In genomic region chr17:57256708-57257112, GRCh38 we compare ENCODE assay signal across 8 cellular contexts. TPM values are rescaled to one million over a fixed set of nuclear protein-coding genes. Genes with fewer than 3 reads are reported as not detected.
DNase-seq lines count a peak whose midpoint lies in the region; ATAC-seq lines count a peak whose summit lies in the region.

No MANE protein-coding gene starts in this region.

- DNase-seq in NCI-H69 (lab: John Stamatoyannopoulos, UW), result peak; percentile 79
- peak; percentile 70 for DNase-seq in activated naive CD4-positive, alpha-beta T cell treated with anti-CD3 and anti-CD28 coated beads, Interleukin-2, amount 10 ng/mL, durations not matched to agents 7 days and 5 days
- DNase-seq in Right ventricle myocardium superior, result no peak
- no peak for DNase-seq in NK-92 treated with Interleukin-12 subunit alpha and Interleukin-12 subunit beta, amount 100 ng/mL, for 24 hours (lab: John Stamatoyannopoulos, UW)

- ATAC-seq in GM21717 (IDR thresholded peaks at IDR 0.05; ENCODE audit: unreplicated experiment) (peak; percentile 3), Right ventricle myocardium superior (ENCODE audit: poor library complexity) (peak; percentile 20), GM18868 (IDR thresholded peaks at IDR 0.05; ENCODE audit: unreplicated experiment) (no peak)

- H3K4me2 ChIP-seq in BLaER1 treated with 17β-estradiol and CSF1 and Interleukin-3, amounts not matched to agents 10 nM and 100 nM, result peak overlapping the region in 4 of 11 experiments; percentile 91 to 97 (median 96); a peak in 2 of 22 replicates

- CTCF ChIA-PET in activated naive CD4-positive, alpha-beta T cell treated with anti-CD3 and anti-CD28 coated beads, Interleukin-2, amount 10 ng/mL, durations not matched to agents 7 days and 5 days (lab: Charles Lee), result interaction anchor here (1.1 to 2.9 kb wide), 2 partner anchors 13 to 242 kb away, joined by 3 to 15 read pairs; no protein-coding TSS in a partner anchor

- intact Hi-C loops in Right ventricle myocardium superior (cut with DNase I), result loop anchor here (10.0 kb wide), 1 partner anchor 188 kb away; no protein-coding TSS in a partner anchor

- H3K4me3 ChIP-seq in BLaER1 treated with 17β-estradiol and CSF1 and Interleukin-3, amounts not matched to agents 10 nM and 100 nM, result peak overlapping the region; percentile 65 to 81 (median 76)
- peak overlapping the region; percentile 83 for H3K4me3 ChIP-seq in rectal smooth muscle tissue (ENCODE audit: low read length)

- H3K4me3 Mint-ChIP-seq in activated naive CD4-positive, alpha-beta T cell treated with anti-CD3 and anti-CD28 coated beads, Interleukin-2, amount 10 ng/mL, durations not matched to agents 7 days and 5 days, result peak overlapping the region; percentile 94

- peaks cover 0 to 2% (median 0%) of the 10 kb centered on the region in 11 experiments; a peak in 3 of 22 replicates for H3K9me3 ChIP-seq in BLaER1 treated with 17β-estradiol and CSF1 and Interleukin-3, amounts not matched to agents 10 nM and 100 nM (replicated peaks in 1 of 11)

- peaks cover 35% of the 10 kb centered on the region for H3K36me3 Mint-ChIP-seq in activated naive CD4-positive, alpha-beta T cell treated with anti-CD3 and anti-CD28 coated beads, Interleukin-2, amount 10 ng/mL, durations not matched to agents 7 days and 5 days

- peaks cover 0 to 26% (median 3%) of the 10 kb centered on the region in 11 experiments; a peak in 7 of 22 replicates for H4K20me1 ChIP-seq in BLaER1 treated with 17β-estradiol and CSF1 and Interleukin-3, amounts not matched to agents 10 nM and 100 nM

- H3K36me3 ChIP-seq in BLaER1 treated with 17β-estradiol and CSF1 and Interleukin-3, amounts not matched to agents 10 nM and 100 nM, result peaks cover 0 to 29% (median 7%) of the 10 kb centered on the region in 11 experiments; a peak in 12 of 22 replicates
- H3K36me3 ChIP-seq in rectal smooth muscle tissue (ENCODE audit: control insufficient read depth, insufficient read depth, low read length), result no peaks in the 10 kb centered on the region

- H3K4me1 Mint-ChIP-seq in activated naive CD4-positive, alpha-beta T cell treated with anti-CD3 and anti-CD28 coated beads, Interleukin-2, amount 10 ng/mL, durations not matched to agents 7 days and 5 days, result peaks cover 57% of the 10 kb centered on the region

- no peaks in the 10 kb centered on the region for H3K27me3 ChIP-seq in BLaER1 treated with 17β-estradiol and CSF1 and Interleukin-3, amounts not matched to agents 10 nM and 100 nM
- no peaks in the 10 kb centered on the region for H3K27me3 ChIP-seq in rectal smooth muscle tissue (ENCODE audit: control insufficient read depth, insufficient read depth, low read length)

- H3K4me1 ChIP-seq in BLaER1 treated with 17β-estradiol and CSF1 and Interleukin-3, amounts not matched to agents 10 nM and 100 nM, result peaks cover 32 to 53% (median 40%) of the 10 kb centered on the region in 10 experiments
- H3K4me1 ChIP-seq in rectal smooth muscle tissue (ENCODE audit: control insufficient read depth, insufficient read depth, low read length), result peaks cover 4% of the 10 kb centered on the region

- H3K27me3 Mint-ChIP-seq in activated naive CD4-positive, alpha-beta T cell treated with anti-CD3 and anti-CD28 coated beads, Interleukin-2, amount 10 ng/mL, durations not matched to agents 7 days and 5 days, result peaks cover 23% of the 10 kb centered on the region

- peak overlapping the region; percentile 78 to 86 (median 83) for H3K9ac ChIP-seq in BLaER1 treated with 17β-estradiol and CSF1 and Interleukin-3, amounts not matched to agents 10 nM and 100 nM
- H3K9ac ChIP-seq in rectal smooth muscle tissue (ENCODE audit: low read length), result no peak overlapping the region

- peak overlapping the region in 10 of 11 experiments; percentile 55 to 86 (median 76); a peak in 18 of 22 replicates for H3K27ac ChIP-seq in BLaER1 treated with 17β-estradiol and CSF1 and Interleukin-3, amounts not matched to agents 10 nM and 100 nM
- peak overlapping the region; percentile 64 for H3K27ac ChIP-seq in rectal smooth muscle tissue (ENCODE audit: low read depth, low read length)

- H3K27ac Mint-ChIP-seq in activated naive CD4-positive, alpha-beta T cell treated with anti-CD3 and anti-CD28 coated beads, Interleukin-2, amount 10 ng/mL, durations not matched to agents 7 days and 5 days, result peak overlapping the region; percentile 89

- no peaks in the 10 kb centered on the region for H3K9me3 Mint-ChIP-seq in activated naive CD4-positive, alpha-beta T cell treated with anti-CD3 and anti-CD28 coated beads, Interleukin-2, amount 10 ng/mL, durations not matched to agents 7 days and 5 days

RNA-seq across cellular contexts. Expression of gene MSI2, which starts 0.4 kb away (rescaled TPM):
- 110 TPM for total RNA-seq in Right ventricle myocardium superior

Comparison
In these comparisons a context has a peak if more than half of its experiments do, and no peak if none do; other contexts are left out.
1. DNase-seq: peak in NCI-H69 (single experiment) and activated naive CD4-positive, alpha-beta T cell treated with anti-CD3 and anti-CD28 coated beads, Interleukin-2, amount 10 ng/mL, durations not matched to agents 7 days and 5 days (single experiment); none in Right ventricle myocardium superior (single experiment) and NK-92 treated with Interleukin-12 subunit alpha and Interleukin-12 subunit beta, amount 100 ng/mL, for 24 hours (single experiment).